28 cellular contexts compared by ENCODE assay signal in genomic region chr4:74097161-74097560, GRCh38. TPM values are rescaled to one million over a fixed set of nuclear protein-coding genes. Genes with fewer than 3 reads are reported as not detected.
A peak's percentile ranks its signal among the peaks of the same experiment; 100 is the strongest.
DNase-seq lines count a peak whose midpoint lies in the region; ATAC-seq and TF ChIP-seq lines count a peak whose summit lies in the region.
"Had no signal": no experiment of that assay in that cellular context is flagged by ENCODE, and none has a peak within 500 bp of the region (broad histone marks: within the 10 kb centered on the region; RNA-seq: fewer than 3 reads in every experiment).

No MANE protein-coding gene starts in this region.

- H3K27ac ChIP-seq in left ventricle myocardium inferior (replicated peaks): peak overlapping the region; percentile 89
- no peak overlapping the region for H3K27ac ChIP-seq in right cardiac atrium (ENCODE audit: low read length)
- H3K27ac ChIP-seq in psoas muscle: no peak overlapping the region
- H3K27ac ChIP-seq: testis, uterus, WERI-Rb-1 had no signal

- DNase-seq in left ventricle myocardium inferior: no peak
- DNase-seq in right cardiac atrium: no peak
- DNase-seq in fibroblast of the aortic adventitia (ENCODE audit: low read depth): peak; percentile 27
- no peak for DNase-seq in psoas muscle
- DNase-seq in NCI-H2227 treated with DMSO at 0.1 percent for 48 hours (lab: John Stamatoyannopoulos, UW): no peak
- DNase-seq: activated CD4-positive, alpha-beta T cell treated with anti-CD3 and anti-CD28 coated beads, Interleukin-2, amount 50 U/mL, for 1 hour; activated naive CD4-positive, alpha-beta T cell; activated T-cell treated with anti-CD3 and anti-CD28 coated beads, Interleukin-2, amount 50 U/mL, for 72 hours; CD8-positive, alpha-beta T cell; DMS 273 treated with DMSO at 0.1 percent for 48 hours; effector memory CD4-positive, alpha-beta T cell; immature natural killer cell; NCI-H1694 treated with DMSO at 0.1 percent for 48 hours; NCI-H2171 treated with DMSO at 0.1 percent for 48 hours; NCI-H524 treated with DMSO at 0.1 percent for 48 hours; stimulated activated naive B cell treated with anti-CD40 and anti-IgM and Interleukin-4, amounts not matched to agents 10 μg/mL and 1 μg/mL and 100 μg/mL, for 72 hours; testis; uterus; WERI-Rb-1 had no signal

- H3K9me3 ChIP-seq in left ventricle myocardium inferior (replicated peaks) (no peaks in the 10 kb centered on the region), right cardiac atrium (ENCODE audit: control insufficient read depth, low read length) (no peaks in the 10 kb centered on the region), psoas muscle (no peaks in the 10 kb centered on the region)
- H3K9me3 ChIP-seq: adrenal gland, mucosa of descending colon, testis, uterus had no signal

- 93% methylated on average over 2 of the region's 2 CpGs for WGBS in right cardiac atrium
- WGBS in psoas muscle, 3 donors: 90 to 94% (median 93%) methylated on average over 2 of the region's 2 CpGs

- H3K27me3 ChIP-seq in left ventricle myocardium inferior (ENCODE audit: low read depth): no peaks in the 10 kb centered on the region
- no peaks in the 10 kb centered on the region for H3K27me3 ChIP-seq in right cardiac atrium (ENCODE audit: control insufficient read depth, insufficient read depth)
- peaks cover 0 to 39% (median 0%) of the 10 kb centered on the region in 3 donors for H3K27me3 ChIP-seq in psoas muscle (ENCODE audit: insufficient read depth in 3 of 3, low read length in 2 of 3)
- H3K27me3 ChIP-seq: adrenal gland, testis had no signal

- H3K36me3 ChIP-seq in left ventricle myocardium inferior (no peaks in the 10 kb centered on the region), psoas muscle (ENCODE audit: insufficient read depth in 1 of 2, low read depth in 1 of 2) (no peaks in the 10 kb centered on the region)
- H3K36me3 ChIP-seq: adrenal gland, uterus, WERI-Rb-1 had no signal

- ATAC-seq in right cardiac atrium (no peak), psoas muscle (no peak), GM21723 (IDR thresholded peaks at IDR 0.05; ENCODE audit: unreplicated experiment) (no peak), GM21360 (IDR thresholded peaks at IDR 0.05; ENCODE audit: unreplicated experiment) (no peak)
- no peak for ATAC-seq in activated CD4-positive, CD25-positive, alpha-beta regulatory T cell treated with anti-CD3 and anti-CD28 coated beads, Interleukin-2, amount 50 U/mL, for 24 hours
- ATAC-seq: activated T-cell treated with anti-CD3 and anti-CD28 coated beads, Interleukin-2, amount 50 U/mL, for 72 hours; CD8-positive, alpha-beta T cell; esophagus mucosa; GM23338; natural killer cell treated with Interleukin-12 subunit alpha and Interleukin-12 subunit beta and Interleukin-15 and Interleukin-18, amount 100 ng/mL, for 72 hours; Panc1; stimulated activated naive B cell treated with anti-CD40 and anti-IgM and Interleukin-4, amounts not matched to agents 10 μg/mL and 1 μg/mL and 100 μg/mL, for 72 hours had no signal

- intact Hi-C loops in left ventricle myocardium inferior (cut with micrococcal nuclease) (no loop called here), right cardiac atrium (cut with DNase I) (no loop called here), psoas muscle (cut with DNase I) (no loop called here)

- TF ChIP-seq CTCF in left ventricle myocardium inferior (IDR thresholded peaks at IDR 0.05; ENCODE audit: borderline replicate concordance) (no peak), fibroblast of the aortic adventitia (IDR thresholded peaks at IDR 0.05; ENCODE audit: insufficient read depth, low read length) (no peak), psoas muscle (IDR thresholded peaks at IDR 0.05) (no peak)

- H3K4me3 ChIP-seq in left ventricle myocardium inferior (peak overlapping the region; percentile 73), right cardiac atrium (ENCODE audit: low read length) (no peak overlapping the region), fibroblast of the aortic adventitia (ENCODE audit: low read depth, low read length) (peak overlapping the region; percentile 26), psoas muscle (peak overlapping the region; percentile 63)
- H3K4me3 ChIP-seq: GM23338, mucosa of descending colon, testis, uterus had no signal

- H3K4me1 ChIP-seq in left ventricle myocardium inferior (peaks cover 26% of the 10 kb centered on the region), right cardiac atrium (ENCODE audit: control insufficient read depth, insufficient read depth, low read length) (peaks cover 5% of the 10 kb centered on the region), psoas muscle (peaks cover 5% of the 10 kb centered on the region)

RNA-seq across cellular contexts. Expression of gene CXCL2, which starts 1.8 kb away (rescaled TPM):
- total RNA-seq in left ventricle myocardium inferior (11.3 TPM), right cardiac atrium (10 to 100 TPM in 2 of 4 donors, 1 to 10 TPM in 2; 6.2 to 19.1 (median 13.0) TPM), fibroblast of the aortic adventitia (ENCODE audit: low replicate concordance) (1.1 and 1.9 TPM in 2 replicates), psoas muscle (10 to 100 TPM in 2 of 4 donors, 1 to 10 TPM in 2; 5.8 to 14.2 (median 10.1) TPM)
- polyA plus RNA-seq in right cardiac atrium (27.2 TPM), psoas muscle (10 to 100 TPM in 1 of 3 donors, 1 to 10 TPM in 2; 6.1 to 10.5 (median 8.3) TPM)
- total RNA-seq: activated T-cell treated with anti-CD3 and anti-CD28 coated beads, Interleukin-2, amount 50 U/mL, for 72 hours had no signal

RNA-seq across cellular contexts. Expression of gene CXCL3, which starts 58.7 kb away (rescaled TPM):
- total RNA-seq in left ventricle myocardium inferior (0.30 TPM), right cardiac atrium (1 to 10 TPM in 1 of 4 donors, under 1 TPM in 3; 0.50 to 1.9 (median 0.78) TPM), fibroblast of the aortic adventitia (ENCODE audit: low replicate concordance) (0.09 TPM in 1 of 2 replicates, not detected in the other), psoas muscle (1 to 10 TPM in 1 of 4 donors, under 1 TPM in 3; 0.40 to 2.4 (median 0.77) TPM)
- polyA plus RNA-seq in right cardiac atrium (2.5 TPM), psoas muscle (1 to 10 TPM in 1 of 3 donors, under 1 TPM in 2; 0.43 to 1.4 (median 0.46) TPM)
- total RNA-seq: activated T-cell treated with anti-CD3 and anti-CD28 coated beads, Interleukin-2, amount 50 U/mL, for 72 hours; natural killer cell treated with Interleukin-12 subunit alpha and Interleukin-12 subunit beta and Interleukin-15 and Interleukin-18, amount 100 ng/mL, for 72 hours had no signal
- polyA plus RNA-seq: immature natural killer cell had no signal
